ENCODE assay signal across 8 cellular contexts in genomic region chr1:44784094-44785026, GRCh38. TPM values are rescaled to one million over a fixed set of nuclear protein-coding genes. Genes with fewer than 3 reads are reported as not detected.
A peak's percentile ranks its signal among the peaks of the same experiment; 100 is the strongest.
DNase-seq lines count a peak whose midpoint lies in the region; ATAC-seq and TF ChIP-seq lines count a peak whose summit lies in the region.

No MANE protein-coding gene starts in this region.

- H3F3A ChIP-seq in GM23248 (ENCODE audit: insufficient read depth), result peaks cover 34% of the 10 kb centered on the region

- H3K9ac ChIP-seq in GM23248, result peak overlapping the region; percentile 60

- peaks cover 3% of the 10 kb centered on the region; the same call in 1 of the 2 replicates for H3K79me2 ChIP-seq in GM23248 (ENCODE audit: insufficient read depth)

- H3K27ac Mint-ChIP-seq in activated naive CD8-positive, alpha-beta T cell treated with anti-CD3 and anti-CD28 coated beads, Interleukin-2, amount 50 U/mL, for 24 hours, result peak overlapping the region; percentile 52
- peak overlapping the region; percentile 79 to 97 (median 93) for H3K27ac Mint-ChIP-seq in immature natural killer cell
- H3K27ac Mint-ChIP-seq in stimulated activated naive CD8-positive, alpha-beta T cell treated with anti-CD3 and anti-CD28 coated beads, Interleukin-15, Interleukin-2, amounts not matched to agents 100 ng/mL and 50 ng/mL, for 24 hours, result peak overlapping the region; percentile 79

- peak overlapping the region; percentile 46 for H3K4me3 ChIP-seq in AG10803 (ENCODE audit: low read length)
- peak overlapping the region; percentile 59 for H3K4me3 ChIP-seq in GM23248

- H3K36me3 Mint-ChIP-seq in activated naive CD8-positive, alpha-beta T cell treated with anti-CD3 and anti-CD28 coated beads, Interleukin-2, amount 50 U/mL, for 24 hours (ENCODE audit: low read depth), result peaks cover 26% of the 10 kb centered on the region
- H3K36me3 Mint-ChIP-seq in immature natural killer cell, result peaks cover 3 to 19% (median 14%) of the 10 kb centered on the region in 3 donors
- peaks cover 28% of the 10 kb centered on the region for H3K36me3 Mint-ChIP-seq in stimulated activated naive CD8-positive, alpha-beta T cell treated with anti-CD3 and anti-CD28 coated beads, Interleukin-15, Interleukin-2, amounts not matched to agents 100 ng/mL and 50 ng/mL, for 24 hours (ENCODE audit: low read depth)

- H2AFZ ChIP-seq in GM23248, result peak overlapping the region; percentile 67

- H4K20me1 ChIP-seq in GM23248 (ENCODE audit: insufficient read depth), result no peaks in the 10 kb centered on the region

- in situ Hi-C loops in GM23248 (cut with MboI), result no loop called here

- no peaks in the 10 kb centered on the region for H3K9me3 Mint-ChIP-seq in activated naive CD8-positive, alpha-beta T cell treated with anti-CD3 and anti-CD28 coated beads, Interleukin-2, amount 50 U/mL, for 24 hours
- H3K9me3 Mint-ChIP-seq in immature natural killer cell, result no peaks in the 10 kb centered on the region
- no peaks in the 10 kb centered on the region for H3K9me3 Mint-ChIP-seq in stimulated activated naive CD8-positive, alpha-beta T cell treated with anti-CD3 and anti-CD28 coated beads, Interleukin-15, Interleukin-2, amounts not matched to agents 100 ng/mL and 50 ng/mL, for 24 hours

- H3K9me2 ChIP-seq in GM23248 (ENCODE audit: insufficient read depth), result no peaks in the 10 kb centered on the region

- H3K4me3 Mint-ChIP-seq in activated naive CD8-positive, alpha-beta T cell treated with anti-CD3 and anti-CD28 coated beads, Interleukin-2, amount 50 U/mL, for 24 hours, result peak overlapping the region; percentile 73
- peak overlapping the region; percentile 76 to 86 (median 78) for H3K4me3 Mint-ChIP-seq in immature natural killer cell
- H3K4me3 Mint-ChIP-seq in stimulated activated naive CD8-positive, alpha-beta T cell treated with anti-CD3 and anti-CD28 coated beads, Interleukin-15, Interleukin-2, amounts not matched to agents 100 ng/mL and 50 ng/mL, for 24 hours, result peak overlapping the region; percentile 74

- no peaks in the 10 kb centered on the region for H3K27me3 Mint-ChIP-seq in activated naive CD8-positive, alpha-beta T cell treated with anti-CD3 and anti-CD28 coated beads, Interleukin-2, amount 50 U/mL, for 24 hours
- peaks cover 0 to 2% (median 0%) of the 10 kb centered on the region in 3 donors for H3K27me3 Mint-ChIP-seq in immature natural killer cell (ENCODE audit: low read depth in 3 of 3)
- H3K27me3 Mint-ChIP-seq in stimulated activated naive CD8-positive, alpha-beta T cell treated with anti-CD3 and anti-CD28 coated beads, Interleukin-15, Interleukin-2, amounts not matched to agents 100 ng/mL and 50 ng/mL, for 24 hours, result no peaks in the 10 kb centered on the region

- peak; percentile 2; the same call in 1 of the 2 replicates for TF ChIP-seq CTCF in AG10803 (conservative IDR thresholded peaks at IDR 0.05; ENCODE audit: low read length)

- H3K27ac ChIP-seq in GM23248, result no peak overlapping the region

- peak overlapping the region; percentile 58 for H3K4me2 ChIP-seq in GM23248 (ENCODE audit: unreplicated experiment)

- H3K9me3 ChIP-seq in GM23248 (ENCODE audit: low read depth), result no peaks in the 10 kb centered on the region

- ATAC-seq in activated naive CD8-positive, alpha-beta T cell treated with anti-CD3 and anti-CD28 coated beads, Interleukin-2, amount 50 U/mL, for 24 hours, result no peak
- no peak for ATAC-seq in GM21723 (IDR thresholded peaks at IDR 0.05; ENCODE audit: unreplicated experiment)

- peaks cover 43% of the 10 kb centered on the region for H3K4me1 Mint-ChIP-seq in activated naive CD8-positive, alpha-beta T cell treated with anti-CD3 and anti-CD28 coated beads, Interleukin-2, amount 50 U/mL, for 24 hours
- H3K4me1 Mint-ChIP-seq in immature natural killer cell, result peaks cover 32 to 34% of the 10 kb centered on the region in 2 donors
- peaks cover 50% of the 10 kb centered on the region for H3K4me1 Mint-ChIP-seq in stimulated activated naive CD8-positive, alpha-beta T cell treated with anti-CD3 and anti-CD28 coated beads, Interleukin-15, Interleukin-2, amounts not matched to agents 100 ng/mL and 50 ng/mL, for 24 hours (ENCODE audit: low read depth)

- H3K27me3 ChIP-seq in GM23248 (replicated peaks; ENCODE audit: insufficient read depth), result no peaks in the 10 kb centered on the region

- DNase-seq in AG10803 (ENCODE audit: low read depth) (no peak), GM23248 (peak; percentile 39), immature natural killer cell (peak; percentile 60 to 64 (median 60)), amniotic stem cell (lab: John Stamatoyannopoulos, UW) (no peak), middle frontal gyrus (ENCODE audit: extremely low spot score, low spot score) (no peak)
- DNase-seq in activated naive CD8-positive, alpha-beta T cell treated with anti-CD3 and anti-CD28 coated beads, Interleukin-2, amount 50 U/mL, for 24 hours, result no peak

- WGBS in GM23248 (ENCODE audit: low coverage in 1 of 2, low lambda C conversion rate in 2 of 2, missing lambda C conversion rate in 2 of 2), 2 experiments, result 14 to 17% methylated on average over 45 to 51 of the region's 71 CpGs

- H3K4me1 ChIP-seq in GM23248 (ENCODE audit: insufficient read depth), result no peaks in the 10 kb centered on the region

- H3K36me3 ChIP-seq in GM23248 (ENCODE audit: low read depth), result peaks cover 17% of the 10 kb centered on the region; the same call in 1 of the 2 replicates

RNA-seq across cellular contexts. Expression of gene BEST4, which starts 3.6 kb away (rescaled TPM):
- 0.32 and 0.76 TPM in 2 replicates for total RNA-seq in GM23248 (2014; rRNA removed; shearing (Covaris generic))
- 0.30 and 0.31 TPM in 2 replicates for polyA plus RNA-seq in GM23248 (2016; fragmentation: Nextera tagmentation; extraction: Ambion mirVana)
- under 1 TPM in 1 of 3 donors, not detected in 2; 0.37 TPM for polyA plus RNA-seq in immature natural killer cell

RNA-seq across cellular contexts. Expression of gene RPS8, which starts 9.0 kb away (rescaled TPM):
- 1,375 and 2,062 TPM in 2 replicates for total RNA-seq in GM23248 (2014; rRNA removed; shearing (Covaris generic))
- polyA plus RNA-seq in GM23248 (2016; fragmentation: Nextera tagmentation; extraction: Ambion mirVana) (570 and 596 TPM in 2 replicates), immature natural killer cell (100 to 1,000 TPM; 412 to 772 (median 474) TPM)

RNA-seq across cellular contexts. Expression of gene PLK3, which starts 15.8 kb away (rescaled TPM):
- total RNA-seq in GM23248 (2014; rRNA removed; shearing (Covaris generic)), result 28.5 and 30.7 TPM in 2 replicates
- polyA plus RNA-seq in GM23248 (2016; fragmentation: Nextera tagmentation; extraction: Ambion mirVana) (29.8 and 30.2 TPM in 2 replicates), immature natural killer cell (1 to 10 TPM; 2.1 to 5.0 (median 2.1) TPM)

RNA-seq across cellular contexts. Expression of gene DYNLT4, which starts 22.8 kb away (rescaled TPM):
- total RNA-seq in GM23248 (2014; rRNA removed; shearing (Covaris generic)), result not detected in 2 replicates
- polyA plus RNA-seq in GM23248 (2016; fragmentation: Nextera tagmentation; extraction: Ambion mirVana) (0.52 and 0.59 TPM in 2 replicates), immature natural killer cell (not detected)

RNA-seq across cellular contexts. Expression of gene BTBD19, which starts 24.0 kb away (rescaled TPM):
- total RNA-seq in GM23248 (2014; rRNA removed; shearing (Covaris generic)), result 8.0 and 12.0 TPM in 2 replicates
- polyA plus RNA-seq in GM23248 (2016; fragmentation: Nextera tagmentation; extraction: Ambion mirVana) (9.4 and 12.1 TPM in 2 replicates), immature natural killer cell (under 1 TPM in 1 of 3 donors, not detected in 2; 0.38 TPM)

Comparison
In these comparisons a context has a peak if more than half of its experiments do, and no peak if none do; other contexts are left out.
1. DNase-seq: peak in GM23248 (single experiment) and immature natural killer cell (3 of 3); none in AG10803 (single experiment), activated naive CD8-positive, alpha-beta T cell treated with anti-CD3 and anti-CD28 coated beads, Interleukin-2, amount 50 U/mL, for 24 hours (single experiment), amniotic stem cell (single experiment) and middle frontal gyrus (single experiment).
2. Peak in every context shown above with its lines, with median percentiles within 50 percentile points of each other: H3K27ac Mint-ChIP-seq and H3K4me3 Mint-ChIP-seq.